Comparison of ENCODE assay signal across 8 cellular contexts in genomic region chr10:87342704-87343258, GRCh38. TPM values are rescaled to one million over a fixed set of nuclear protein-coding genes. Genes with fewer than 3 reads are reported as not detected.
DNase-seq lines count a peak whose midpoint lies in the region; ATAC-seq lines count a peak whose summit lies in the region.
"Not testable (repeated sequence)": the region's sequence is repeated elsewhere in the genome, so short reads cannot be mapped to it uniquely, and the experiment has no call there.

No MANE protein-coding gene starts in this region.

- H3K27me3 ChIP-seq in NT2/D1 (ENCODE audit: insufficient read depth, insufficient read length), result not testable (repeated sequence)

- ATAC-seq in GM21360 (IDR thresholded peaks at IDR 0.05; ENCODE audit: unreplicated experiment), result peak; percentile 72
- peak; percentile 84 for ATAC-seq in activated CD8-positive, alpha-beta memory T cell treated with anti-CD3 and anti-CD28 coated beads, Interleukin-2, amount 10 ng/mL, durations not matched to agents 7 days and 5 days
- peak; percentile 73 for ATAC-seq in effector memory CD8-positive, alpha-beta T cell (replicated peaks)

- H3K9ac ChIP-seq in NT2/D1 (ENCODE audit: insufficient read length, low read depth), result not testable (repeated sequence)

- H3K36me3 Mint-ChIP-seq in activated CD8-positive, alpha-beta memory T cell treated with anti-CD3 and anti-CD28 coated beads, Interleukin-2, amount 10 ng/mL, durations not matched to agents 7 days and 5 days; effector memory CD8-positive, alpha-beta T cell (ENCODE audit: insufficient read depth): not testable (repeated sequence)

- not testable (repeated sequence) for H3K9me3 Mint-ChIP-seq in activated CD8-positive, alpha-beta memory T cell treated with anti-CD3 and anti-CD28 coated beads, Interleukin-2, amount 10 ng/mL, durations not matched to agents 7 days and 5 days (ENCODE audit: low read depth); effector memory CD8-positive, alpha-beta T cell

- peaks cover 18% of the 10 kb centered on the region for H3K4me1 Mint-ChIP-seq in activated CD8-positive, alpha-beta memory T cell treated with anti-CD3 and anti-CD28 coated beads, Interleukin-2, amount 10 ng/mL, durations not matched to agents 7 days and 5 days
- peaks cover 8 to 15% of the 10 kb centered on the region in 2 donors for H3K4me1 Mint-ChIP-seq in effector memory CD8-positive, alpha-beta T cell (ENCODE audit: low read depth in 2 of 2)

- peak overlapping the region; percentile 15 for H3K4me3 ChIP-seq in NT2/D1 (ENCODE audit: insufficient read length, low read depth)
- peak overlapping the region; percentile 52 for H3K4me3 ChIP-seq in mesodermal cell (ENCODE audit: extremely low read depth, insufficient read depth, low read length, poor library complexity, severe bottlenecking)

- H3K27me3 Mint-ChIP-seq in activated CD8-positive, alpha-beta memory T cell treated with anti-CD3 and anti-CD28 coated beads, Interleukin-2, amount 10 ng/mL, durations not matched to agents 7 days and 5 days; effector memory CD8-positive, alpha-beta T cell: not testable (repeated sequence)

- not testable (repeated sequence) for H3K4me1 ChIP-seq in NT2/D1 (ENCODE audit: insufficient read depth, insufficient read length); mesodermal cell (ENCODE audit: control insufficient read depth, insufficient read depth, low read length, poor library complexity, severe bottlenecking)

- CTCF ChIA-PET in activated CD8-positive, alpha-beta memory T cell treated with anti-CD3 and anti-CD28 coated beads, Interleukin-2, amount 10 ng/mL, durations not matched to agents 7 days and 5 days (lab: Charles Lee), result not testable (repeated sequence)

- H3K9me3 ChIP-seq in NT2/D1 (ENCODE audit: insufficient read depth, low read length); mesodermal cell (ENCODE audit: control insufficient read depth, low read length): not testable (repeated sequence)

- not testable (repeated sequence) for H3K36me3 ChIP-seq in NT2/D1 (ENCODE audit: insufficient read depth, insufficient read length, low read length); mesodermal cell (ENCODE audit: control insufficient read depth, insufficient read depth, low read length)

- peak overlapping the region; percentile 88 for H3K27ac Mint-ChIP-seq in activated CD8-positive, alpha-beta memory T cell treated with anti-CD3 and anti-CD28 coated beads, Interleukin-2, amount 10 ng/mL, durations not matched to agents 7 days and 5 days
- H3K27ac Mint-ChIP-seq in effector memory CD8-positive, alpha-beta T cell, result peak overlapping the region; percentile 64 to 82

- DNase-seq in COLO668 (lab: John Stamatoyannopoulos, UW; ENCODE audit: unreplicated experiment) (peak; percentile 80), HK-2 (ENCODE audit: unreplicated experiment) (peak; percentile 78), NT2/D1 (ENCODE audit: low read depth, low spot score) (peak; percentile 57)
- DNase-seq in activated CD8-positive, alpha-beta memory T cell treated with anti-CD3 and anti-CD28 coated beads, Interleukin-2, amount 10 ng/mL, durations not matched to agents 7 days and 5 days, result peak; percentile 90
- peak; percentile 70 to 83 (median 83) for DNase-seq in effector memory CD8-positive, alpha-beta T cell
- DNase-seq in stimulated activated CD8-positive, alpha-beta memory T cell treated with anti-CD3 and anti-CD28 coated beads, Interleukin-12 subunit alpha, Interleukin-12 subunit beta, amount 100 ng/mL, for 1 hour (ENCODE audit: low read depth), result peak; percentile 66

- H3K27ac ChIP-seq in mesodermal cell (ENCODE audit: low read depth, low read length, severe bottlenecking), result peak overlapping the region; percentile 83

- peak overlapping the region; percentile 77 for H3K4me3 Mint-ChIP-seq in activated CD8-positive, alpha-beta memory T cell treated with anti-CD3 and anti-CD28 coated beads, Interleukin-2, amount 10 ng/mL, durations not matched to agents 7 days and 5 days
- peak overlapping the region; percentile 78 to 85 for H3K4me3 Mint-ChIP-seq in effector memory CD8-positive, alpha-beta T cell

- WGBS in mesodermal cell (ENCODE audit: insufficient coverage in 2 of 2), 2 experiments, result 0% methylated on average over 10 to 29 of the region's 65 CpGs

RNA-seq across cellular contexts. Expression of gene NUTM2D, which starts 14.8 kb away (rescaled TPM):
- 1 to 10 TPM; 2.3 to 3.0 TPM for total RNA-seq in activated CD8-positive, alpha-beta memory T cell treated with anti-CD3 and anti-CD28 coated beads, Interleukin-2, amount 10 ng/mL, durations not matched to agents 7 days and 5 days
- polyA plus RNA-seq in mesodermal cell (2013, experiment 1 of 2), result 2.6 TPM
- polyA plus RNA-seq in mesodermal cell (2013, experiment 2 of 2), result 2.7 TPM

Comparison
In these comparisons a context has a peak if more than half of its experiments do, and no peak if none do; other contexts are left out.
1. Peak in every context shown above with its lines: DNase-seq, ATAC-seq, H3K4me3 ChIP-seq and H3K27ac ChIP-seq.